Comparison of ENCODE assay signal across 14 cellular contexts in genomic region chr9:135604437-135605237, GRCh38. TPM values are rescaled to one million over a fixed set of nuclear protein-coding genes. Genes with fewer than 3 reads are reported as not detected.
DNase-seq lines count a peak whose midpoint lies in the region; ATAC-seq and TF ChIP-seq lines count a peak whose summit lies in the region.
"Had no signal": no experiment of that assay in that cellular context is flagged by ENCODE, and none has a peak within 500 bp of the region (broad histone marks: within the 10 kb centered on the region; RNA-seq: fewer than 3 reads in every experiment).

No MANE protein-coding gene starts in this region.

- H3K23ac ChIP-seq in H9 (ENCODE audit: insufficient read length, low read depth, low read length) = no peak overlapping the region

- WGBS in H9 (ENCODE audit: extremely low coverage, insufficient read length, low lambda C conversion rate) = no CpG with 5 or more reads among the region's 31 CpGs

- H4K20me1 ChIP-seq in H9 (ENCODE audit: control insufficient read depth, insufficient read depth, insufficient read length) = no peaks in the 10 kb centered on the region

- no peak for ATAC-seq in GM21786 (IDR thresholded peaks at IDR 0.05; ENCODE audit: unreplicated experiment)
- ATAC-seq: gastrocnemius medialis had no signal

- no peak overlapping the region for H3K56ac ChIP-seq in H9 (ENCODE audit: insufficient read length, low read depth, low read length)

- no peak overlapping the region for H2BK120ac ChIP-seq in H9 (ENCODE audit: low read depth, low read length, poor library complexity, severe bottlenecking)

- H3K14ac ChIP-seq in H9 (ENCODE audit: insufficient read depth, low read length) = no peak overlapping the region

- H3K4me1 Mint-ChIP-seq in H9 = peaks cover 0 to 9% of the 10 kb centered on the region in 2 experiments; a peak in 2 of 4 replicates
- H3K4me1 Mint-ChIP-seq in progenitor cell of endocrine pancreas (ENCODE audit: low read depth) = no peaks in the 10 kb centered on the region

- no peaks in the 10 kb centered on the region for H3K79me2 ChIP-seq in H9 (ENCODE audit: insufficient read depth, low read length)

- no peak overlapping the region for H2AK5ac ChIP-seq in H9 (ENCODE audit: insufficient read length, low read length)

- H3K27me3 Mint-ChIP-seq in H9 (ENCODE audit: low read depth) (peaks cover 2% of the 10 kb centered on the region), progenitor cell of endocrine pancreas (peaks cover 9% of the 10 kb centered on the region)

- no peak overlapping the region for H3K4ac ChIP-seq in H9 (ENCODE audit: low read depth, low read length)

- no peaks in the 10 kb centered on the region for H3K4me1 ChIP-seq in H9 (ENCODE audit: insufficient read depth, low read length)
- H3K4me1 ChIP-seq: gastrocnemius medialis had no signal

- no peaks in the 10 kb centered on the region for H3K36me3 Mint-ChIP-seq in H9 (ENCODE audit: insufficient read depth in 1 of 3, low read depth in 3 of 3)
- H3K36me3 Mint-ChIP-seq in progenitor cell of endocrine pancreas (ENCODE audit: insufficient read depth) = no peaks in the 10 kb centered on the region
- H3K36me3 Mint-ChIP-seq: activated naive CD8-positive, alpha-beta T cell had no signal

- no peak overlapping the region for H2BK5ac ChIP-seq in H9 (ENCODE audit: insufficient read length, low read length)

- no peak overlapping the region for H2AFZ ChIP-seq in H9 (ENCODE audit: low read length)

- no peak overlapping the region for H3K9ac ChIP-seq in H9 (ENCODE audit: extremely low read depth, insufficient read length, low read length)

- H3K18ac ChIP-seq in H9 (ENCODE audit: insufficient read length, low read depth, low read length) = no peak overlapping the region

- H3K9me3 Mint-ChIP-seq in H9 (peaks cover 0 to 2% of the 10 kb centered on the region in 2 experiments; a peak in 3 of 5 replicates), progenitor cell of endocrine pancreas (ENCODE audit: low read depth) (no peaks in the 10 kb centered on the region)
- H3K9me3 Mint-ChIP-seq: CD4-positive, alpha-beta T cell; T-helper 2 cell treated with Interferon-gamma antibody and Interleukin-4, amounts not matched to agents 5 μg/mL and 100 μg/mL, for 36 hours had no signal

- H4K5ac ChIP-seq in H9 (ENCODE audit: insufficient read length, low read depth, low read length) = no peak overlapping the region

- H4K91ac ChIP-seq in H9 (ENCODE audit: insufficient read length, low read depth, low read length) = no peak overlapping the region

- no peak overlapping the region for H2BK20ac ChIP-seq in H9 (ENCODE audit: low read depth, low read length, poor library complexity, severe bottlenecking)

- H4K8ac ChIP-seq in H9 (replicated peaks; ENCODE audit: insufficient read length, low read depth, low read length) = no peak overlapping the region

- H3K4me3 ChIP-seq in coronary artery = no peak overlapping the region
- H3K4me3 ChIP-seq: cardiac muscle cell, gastrocnemius medialis had no signal

- DNase-seq in DMS53 (lab: John Stamatoyannopoulos, UW) (peak; percentile 30), DMS53 treated with DMSO at 0.1 percent for 48 hours (lab: John Stamatoyannopoulos, UW; ENCODE audit: unreplicated experiment) (no peak), H9 (peak; percentile 49), coronary artery (ENCODE audit: low spot score) (peak; percentile 65), progenitor cell of endocrine pancreas (ENCODE audit: low spot score, unreplicated experiment) (peak; percentile 7), midbrain (lab: John Stamatoyannopoulos, UW) (no peak), NCI-H226 (no peak)
- DNase-seq: gastrocnemius medialis had no signal

- no peak for TF ChIP-seq CTCF in H9 (conservative IDR thresholded peaks at IDR 0.05)
- TF ChIP-seq CTCF in coronary artery (IDR thresholded peaks at IDR 0.05) = no peak
- TF ChIP-seq CTCF in progenitor cell of endocrine pancreas (IDR thresholded peaks at IDR 0.05; ENCODE audit: unreplicated experiment) = no peak

- no peaks in the 10 kb centered on the region for H3K27me3 ChIP-seq in H9 (ENCODE audit: insufficient read depth, low read length)
- H3K27me3 ChIP-seq: cardiac muscle cell had no signal

- no peaks in the 10 kb centered on the region for H3K9me3 ChIP-seq in H9 (ENCODE audit: control insufficient read depth, low read depth, low read length)
- H3K9me3 ChIP-seq: gastrocnemius medialis had no signal

- no peak overlapping the region for H3K4me3 Mint-ChIP-seq in H9
- no peak overlapping the region for H3K4me3 Mint-ChIP-seq in progenitor cell of endocrine pancreas (ENCODE audit: low read depth)
- H3K4me3 Mint-ChIP-seq: activated naive CD8-positive, alpha-beta T cell; CD4-positive, alpha-beta T cell; T-helper 2 cell treated with Interferon-gamma antibody and Interleukin-4, amounts not matched to agents 5 μg/mL and 100 μg/mL, for 36 hours had no signal

- no peak overlapping the region for H3K4me2 ChIP-seq in H9 (ENCODE audit: insufficient read depth, insufficient read length, low read length)

- no peak overlapping the region for H3K27ac ChIP-seq in H9 (ENCODE audit: insufficient read length, low read depth, low read length)
- no peak overlapping the region for H3K27ac ChIP-seq in coronary artery
- H3K27ac ChIP-seq: 22Rv1, cardiac muscle cell, gastrocnemius medialis had no signal

- no peak overlapping the region for H2BK15ac ChIP-seq in H9 (ENCODE audit: low read depth, low read length)

- no peaks in the 10 kb centered on the region for H3K79me1 ChIP-seq in H9 (ENCODE audit: insufficient read depth, low read depth, low read length, poor library complexity, severe bottlenecking)

- no peaks in the 10 kb centered on the region for H3K23me2 ChIP-seq in H9 (ENCODE audit: insufficient read length, low read depth, low read length, poor library complexity, severe bottlenecking)

- no peak overlapping the region for H3T11ph ChIP-seq in H9 (ENCODE audit: low read length)

- no peak overlapping the region for H2BK12ac ChIP-seq in H9 (ENCODE audit: insufficient read length, low read depth, low read length)

- H3K27ac Mint-ChIP-seq in H9 (no peak overlapping the region), progenitor cell of endocrine pancreas (no peak overlapping the region)
- H3K27ac Mint-ChIP-seq: activated naive CD8-positive, alpha-beta T cell; CD4-positive, alpha-beta T cell; T-helper 2 cell treated with Interferon-gamma antibody and Interleukin-4, amounts not matched to agents 5 μg/mL and 100 μg/mL, for 36 hours had no signal

RNA-seq across cellular contexts. Expression of gene GLT6D1, which starts 34.7 kb away (rescaled TPM):
- total RNA-seq in H9 (2021) = not detected in 2 replicates
- not detected in 2 replicates for total RNA-seq in progenitor cell of endocrine pancreas
- total RNA-seq: cardiac muscle cell; CD4-positive, alpha-beta T cell; gastrocnemius medialis had no signal

RNA-seq across cellular contexts. Expression of gene PAEP, which starts 43.1 kb away (rescaled TPM):
- not detected in 2 replicates for total RNA-seq in H9 (2021)
- total RNA-seq in progenitor cell of endocrine pancreas = not detected in 2 replicates
- total RNA-seq: cardiac muscle cell; CD4-positive, alpha-beta T cell; gastrocnemius medialis had no signal

RNA-seq across cellular contexts. Expression of gene LCN9, which starts 58.5 kb away (rescaled TPM):
- total RNA-seq in H9 (2021) (0.52 and 0.72 TPM in 2 replicates), progenitor cell of endocrine pancreas (0.57 and 1.5 TPM in 2 replicates)
- total RNA-seq: cardiac muscle cell; CD4-positive, alpha-beta T cell; gastrocnemius medialis had no signal

RNA-seq across cellular contexts. Expression of gene OBP2A, which starts 58.7 kb away (rescaled TPM):
- not detected in 2 replicates for total RNA-seq in H9 (2021)
- not detected in 2 replicates for total RNA-seq in progenitor cell of endocrine pancreas
- total RNA-seq: cardiac muscle cell; CD4-positive, alpha-beta T cell; gastrocnemius medialis had no signal

Comparison
In these comparisons a context has a peak if more than half of its experiments do, and no peak if none do; other contexts are left out.
1. DNase-seq: peak in DMS53 (single experiment), H9 (single experiment), coronary artery (single experiment) and progenitor cell of endocrine pancreas (single experiment); none in DMS53 treated with DMSO at 0.1 percent for 48 hours (single experiment), midbrain (single experiment) and NCI-H226 (single experiment).